In the genomic region with DNA sequence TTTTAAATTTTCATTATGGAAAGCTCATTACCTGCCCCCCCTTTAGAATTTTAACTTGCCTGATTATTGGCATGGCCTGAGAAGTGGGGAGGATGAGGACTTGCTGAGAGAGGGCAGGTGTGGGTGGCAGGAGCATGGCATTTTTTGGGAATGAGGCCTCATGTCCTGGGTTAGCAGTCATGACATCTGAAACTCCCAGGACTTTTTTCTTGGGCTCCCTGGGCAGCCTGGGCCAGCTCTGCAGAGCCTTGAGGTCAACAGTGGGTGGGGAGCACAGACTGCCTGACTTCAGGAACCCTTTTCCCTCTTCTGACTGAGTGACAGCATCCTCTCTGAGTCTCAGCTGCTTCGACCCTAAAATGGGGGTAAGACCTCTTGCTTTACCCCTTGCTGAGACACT, we compare ENCODE assay signal across 1 cellular context.
TF ChIP-seq lines count a peak whose summit lies in the region.

No MANE protein-coding gene starts in this region.

TF ChIP-seq in IMR-90, 13 proteins besides CTCF, POLR2A, EP300 and RAD21:
- TF ChIP-seq USF2 (IDR thresholded peaks at IDR 0.05; ENCODE audit: low read depth, low read length): no peak
- TF ChIP-seq RFX5 (IDR thresholded peaks at IDR 0.05; ENCODE audit: low read depth, low read length): no peak
- TF ChIP-seq MAFK (IDR thresholded peaks at IDR 0.05; ENCODE audit: low read depth, low read length): no peak
- no peak for TF ChIP-seq CHD1 (IDR thresholded peaks at IDR 0.05; ENCODE audit: low read depth, low read length)
- no peak for TF ChIP-seq SMC3 (IDR thresholded peaks at IDR 0.05; ENCODE audit: low read depth, low read length)
- no peak for TF ChIP-seq MXI1 (IDR thresholded peaks at IDR 0.05; ENCODE audit: borderline replicate concordance, low read depth, low read length)
- TF ChIP-seq RCOR1 (IDR thresholded peaks at IDR 0.05; ENCODE audit: insufficient replicate concordance, low read length): no peak
- TF ChIP-seq, protein P1, sequence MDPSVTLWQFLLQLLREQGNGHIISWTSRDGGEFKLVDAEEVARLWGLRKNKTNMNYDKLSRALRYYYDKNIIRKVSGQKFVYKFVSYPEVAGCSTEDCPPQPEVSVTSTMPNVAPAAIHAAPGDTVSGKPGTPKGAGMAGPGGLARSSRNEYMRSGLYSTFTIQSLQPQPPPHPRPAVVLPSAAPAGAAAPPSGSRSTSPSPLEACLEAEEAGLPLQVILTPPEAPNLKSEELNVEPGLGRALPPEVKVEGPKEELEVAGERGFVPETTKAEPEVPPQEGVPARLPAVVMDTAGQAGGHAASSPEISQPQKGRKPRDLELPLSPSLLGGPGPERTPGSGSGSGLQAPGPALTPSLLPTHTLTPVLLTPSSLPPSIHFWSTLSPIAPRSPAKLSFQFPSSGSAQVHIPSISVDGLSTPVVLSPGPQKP (IDR thresholded peaks at IDR 0.05; ENCODE audit: borderline replicate concordance, low read depth, low read length): no peak
- TF ChIP-seq NFE2L2 (IDR thresholded peaks at IDR 0.05; ENCODE audit: low read depth, low read length): no peak
- TF ChIP-seq CEBPB (IDR thresholded peaks at IDR 0.05; ENCODE audit: low read depth, low read length): no peak
- no peak for TF ChIP-seq FOS (IDR thresholded peaks at IDR 0.05; ENCODE audit: low read depth, low read length)
- no peak for TF ChIP-seq BHLHE40 (IDR thresholded peaks at IDR 0.05; ENCODE audit: low read depth, low read length)
- no peak for TF ChIP-seq MAZ (IDR thresholded peaks at IDR 0.05; ENCODE audit: borderline replicate concordance, low read depth, low read length)
